In the genomic region with DNA sequence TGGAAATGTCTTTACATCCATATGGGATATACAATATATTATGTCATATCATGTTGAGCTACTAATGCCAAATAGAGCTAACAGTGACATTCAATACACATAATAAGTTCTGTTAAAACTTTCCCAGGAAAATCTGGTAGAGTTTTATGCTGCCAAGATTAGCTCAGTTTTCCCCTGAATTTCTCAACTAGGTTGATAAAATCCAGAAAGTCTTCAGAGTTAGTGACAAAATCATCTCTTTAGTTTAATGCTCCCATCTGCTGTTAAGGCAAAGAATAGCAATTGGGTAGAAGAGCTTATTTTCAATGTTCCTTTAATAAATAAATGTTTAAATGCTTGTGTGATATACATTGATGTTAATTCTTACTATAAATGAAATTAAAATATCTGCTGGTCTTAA, we compare ENCODE assay signal across 12 cellular contexts. TPM values are rescaled to one million over a fixed set of nuclear protein-coding genes. Genes with fewer than 3 reads are reported as not detected.
A peak's percentile ranks its signal among the peaks of the same experiment; 100 is the strongest.
DNase-seq lines count a peak whose midpoint lies in the region; ATAC-seq and TF ChIP-seq lines count a peak whose summit lies in the region.
"Had no signal": no experiment of that assay in that cellular context is flagged by ENCODE, and none has a peak within 500 bp of the region (broad histone marks: within the 10 kb centered on the region; RNA-seq: fewer than 3 reads in every experiment).

No MANE protein-coding gene starts in this region.

- ATAC-seq in left ventricle myocardium superior: peak; percentile 66
- ATAC-seq in left colon: no peak
- no peak for ATAC-seq in GM21528 (IDR thresholded peaks at IDR 0.05; ENCODE audit: low FRiP score, unreplicated experiment)

- TF ChIP-seq POLR2A in transverse colon (IDR thresholded peaks at IDR 0.05): no peak

- no peaks in the 10 kb centered on the region for H3K9me3 ChIP-seq in transverse colon

- in situ Hi-C loops in transverse colon (cut with MboI; ENCODE audit: low pct_ligation_motif_present in 1 of 4, low pct_unique_long_range_greater_than_20kb in 1 of 4, low sequenced_read_pairs in 3 of 4): loop anchor here in 1 of 4 donors (10.0 kb wide), 1 partner anchor 459 kb away; no protein-coding TSS in a partner anchor

- no peaks in the 10 kb centered on the region for H3K9me3 Mint-ChIP-seq in activated T-helper 2 cell treated with anti-CD3 and anti-CD28 coated beads, Interferon-gamma antibody, Interleukin-2, Interleukin-4, amounts not matched to agents 10 μg/mL and 5 μg/mL and 100 μg/mL, durations not matched to agents 14 hours and 24 hours and 36 hours
- H3K9me3 Mint-ChIP-seq: neural crest cell; T-helper 1 cell treated with Interleukin-12 subunit alpha and Interleukin-12 subunit beta and Interleukin-4 antibody, amounts not matched to agents 30 μg/mL and 1 μg/mL, for 36 hours had no signal

- H3K4me3 Mint-ChIP-seq in activated T-helper 2 cell treated with anti-CD3 and anti-CD28 coated beads, Interferon-gamma antibody, Interleukin-2, Interleukin-4, amounts not matched to agents 10 μg/mL and 5 μg/mL and 100 μg/mL, durations not matched to agents 14 hours and 24 hours and 36 hours (ENCODE audit: low read depth): no peak overlapping the region
- H3K4me3 Mint-ChIP-seq: B cell; neural crest cell; T-helper 1 cell treated with Interleukin-12 subunit alpha and Interleukin-12 subunit beta and Interleukin-4 antibody, amounts not matched to agents 30 μg/mL and 1 μg/mL, for 36 hours had no signal

- intact Hi-C loops in left ventricle myocardium superior (cut with micrococcal nuclease) (no loop called here), transverse colon (cut with DNase I; ENCODE audit: low total_unique reads) (no loop called here), left colon (cut with DNase I, micrococcal nuclease) (no loop called here)
- intact Hi-C loops in activated T-helper 2 cell treated with anti-CD3 and anti-CD28 coated beads, Interferon-gamma antibody, Interleukin-2, Interleukin-4, amounts not matched to agents 10 μg/mL and 5 μg/mL and 100 μg/mL, durations not matched to agents 14 hours and 24 hours and 36 hours (cut with micrococcal nuclease): no loop called here

- no peaks in the 10 kb centered on the region for H3K36me3 Mint-ChIP-seq in activated T-helper 2 cell treated with anti-CD3 and anti-CD28 coated beads, Interferon-gamma antibody, Interleukin-2, Interleukin-4, amounts not matched to agents 10 μg/mL and 5 μg/mL and 100 μg/mL, durations not matched to agents 14 hours and 24 hours and 36 hours (ENCODE audit: low read depth)

- peak overlapping the region; percentile 67 to 88 (median 78) for H3K27ac ChIP-seq in transverse colon

- H3K27me3 ChIP-seq in transverse colon: no peaks in the 10 kb centered on the region

- peaks cover 0 to 16% (median 1%) of the 10 kb centered on the region in 4 donors for H3K4me1 ChIP-seq in transverse colon

- H3K27ac Mint-ChIP-seq in activated T-helper 2 cell treated with anti-CD3 and anti-CD28 coated beads, Interferon-gamma antibody, Interleukin-2, Interleukin-4, amounts not matched to agents 10 μg/mL and 5 μg/mL and 100 μg/mL, durations not matched to agents 14 hours and 24 hours and 36 hours: no peak overlapping the region
- H3K27ac Mint-ChIP-seq: B cell; T-helper 1 cell treated with Interleukin-12 subunit alpha and Interleukin-12 subunit beta and Interleukin-4 antibody, amounts not matched to agents 30 μg/mL and 1 μg/mL, for 36 hours had no signal

- peak in 2 of 5 experiments; percentile 21 to 22 for TF ChIP-seq CTCF in transverse colon (IDR thresholded peaks at IDR 0.05)

- no peak for TF ChIP-seq EP300 in transverse colon (IDR thresholded peaks at IDR 0.05; ENCODE audit: low read depth)

- H3K4me3 ChIP-seq in transverse colon: no peak overlapping the region

- H3K27me3 Mint-ChIP-seq in activated T-helper 2 cell treated with anti-CD3 and anti-CD28 coated beads, Interferon-gamma antibody, Interleukin-2, Interleukin-4, amounts not matched to agents 10 μg/mL and 5 μg/mL and 100 μg/mL, durations not matched to agents 14 hours and 24 hours and 36 hours (ENCODE audit: low read depth): no peaks in the 10 kb centered on the region
- H3K27me3 Mint-ChIP-seq: B cell had no signal

- H3K4me1 Mint-ChIP-seq in activated T-helper 2 cell treated with anti-CD3 and anti-CD28 coated beads, Interferon-gamma antibody, Interleukin-2, Interleukin-4, amounts not matched to agents 10 μg/mL and 5 μg/mL and 100 μg/mL, durations not matched to agents 14 hours and 24 hours and 36 hours (ENCODE audit: low read depth): peaks cover 6% of the 10 kb centered on the region
- H3K4me1 Mint-ChIP-seq: B cell had no signal

- H3K36me3 ChIP-seq in transverse colon: peaks cover 0 to 17% (median 0%) of the 10 kb centered on the region in 4 donors

- peak; percentile 8 for DNase-seq in DMS153 treated with DMSO at 0.1 percent for 48 hours (lab: John Stamatoyannopoulos, UW; ENCODE audit: unreplicated experiment)
- DNase-seq in DMS153 (lab: John Stamatoyannopoulos, UW): no peak
- peak; percentile 63 for DNase-seq in astrocyte of the hippocampus (ENCODE audit: low read depth, low spot score)
- no peak for DNase-seq in left ventricle myocardium superior
- no peak for DNase-seq in transverse colon
- DNase-seq in activated T-helper 2 cell treated with anti-CD3 and anti-CD28 coated beads, Interferon-gamma antibody, Interleukin-2, Interleukin-4, amounts not matched to agents 10 μg/mL and 5 μg/mL and 100 μg/mL, durations not matched to agents 14 hours and 24 hours and 36 hours (ENCODE audit: low spot score): no peak
- DNase-seq in left colon: no peak
- DNase-seq: activated T-cell treated with anti-CD3 and anti-CD28 coated beads, Interleukin-2, amount 50 U/mL, for 48 hours had no signal

RNA-seq across cellular contexts. Expression of a gene that starts 10.0 kb away (rescaled TPM):
- total RNA-seq in left ventricle myocardium superior (51.8 TPM), transverse colon (100 to 1,000 TPM; 103 to 424 (median 114) TPM), left colon (100 to 1,000 TPM in 1 of 2 donors, 10 to 100 TPM in 1; 48.0 to 154 TPM)
- 0.16 and 0.43 TPM in 2 replicates for total RNA-seq in activated T-helper 2 cell treated with anti-CD3 and anti-CD28 coated beads, Interferon-gamma antibody, Interleukin-2, Interleukin-4, amounts not matched to agents 10 μg/mL and 5 μg/mL and 100 μg/mL, durations not matched to agents 14 hours and 24 hours and 36 hours
- total RNA-seq: B cell had no signal

Comparison
In these comparisons a context has a peak if more than half of its experiments do, and no peak if none do; other contexts are left out.
1. DNase-seq: peak in DMS153 treated with DMSO at 0.1 percent for 48 hours (single experiment) and astrocyte of the hippocampus (single experiment); none in DMS153 (single experiment), left ventricle myocardium superior (single experiment), transverse colon (single experiment), activated T-helper 2 cell treated with anti-CD3 and anti-CD28 coated beads, Interferon-gamma antibody, Interleukin-2, Interleukin-4, amounts not matched to agents 10 μg/mL and 5 μg/mL and 100 μg/mL, durations not matched to agents 14 hours and 24 hours and 36 hours (single experiment) and left colon (0 of 2).
2. RNA of a gene that starts 10.0 kb away (total RNA-seq): 48.0 to 154 TPM in left colon, 103 to 424 TPM in transverse colon and 51.8 TPM in left ventricle myocardium superior (single experiment); 0.16 to 0.43 TPM in activated T-helper 2 cell treated with anti-CD3 and anti-CD28 coated beads, Interferon-gamma antibody, Interleukin-2, Interleukin-4, amounts not matched to agents 10 μg/mL and 5 μg/mL and 100 μg/mL, durations not matched to agents 14 hours and 24 hours and 36 hours; every median in the first group is over 10 times any median in the second.